In genomic region chr2:87469180-87470151, GRCh38 we compare ENCODE assay signal across 8 cellular contexts.
DNase-seq lines count a peak whose midpoint lies in the region; ATAC-seq and TF ChIP-seq lines count a peak whose summit lies in the region.
"Not testable (repeated sequence)": the region's sequence is repeated elsewhere in the genome, so short reads cannot be mapped to it uniquely, and the experiment has no call there.

No MANE protein-coding gene starts in this region.

- peak overlapping the region; percentile 52 for H3K4me3 Mint-ChIP-seq in osteocyte (ENCODE audit: unreplicated experiment)

- intact Hi-C loops in upper lobe of right lung (cut with DNase I), result not testable (repeated sequence)

- not testable (repeated sequence) for H3K27me3 ChIP-seq in SU-DHL-6 (ENCODE audit: low read length); upper lobe of right lung

- not testable (repeated sequence) for H3K9me3 ChIP-seq in SU-DHL-6 (ENCODE audit: insufficient read depth, low read length); upper lobe of right lung

- not testable (repeated sequence) for H3K27me3 Mint-ChIP-seq in osteocyte (ENCODE audit: unreplicated experiment)

- H3K4me3 ChIP-seq in SU-DHL-6 (ENCODE audit: insufficient read depth, low read length, poor library complexity, severe bottlenecking); fibroblast of villous mesenchyme (ENCODE audit: low read depth, low read length); upper lobe of right lung: not testable (repeated sequence)

- not testable (repeated sequence) for H2AFZ ChIP-seq in SU-DHL-6 (ENCODE audit: low read depth, low read length, severe bottlenecking)

- H3K27ac ChIP-seq in SU-DHL-6 (ENCODE audit: low read depth, low read length), result peak overlapping the region; percentile 45; the same call in 1 of the 2 replicates
- not testable (repeated sequence) for H3K27ac ChIP-seq in upper lobe of right lung

- H3K9me3 Mint-ChIP-seq in osteocyte (ENCODE audit: unreplicated experiment), result not testable (repeated sequence)

- in situ Hi-C loops in GM13977 (cut with MboI; ENCODE audit: low pct_unique_long_range_greater_than_20kb, low sequenced_read_pairs, unreplicated experiment), result not testable (repeated sequence)

- not testable (repeated sequence) for H3K9me2 ChIP-seq in SU-DHL-6 (replicated peaks; ENCODE audit: insufficient read depth, low read length)

- not testable (repeated sequence) for DNase-seq in GM13977 (ENCODE audit: low spot score); osteocyte (ENCODE audit: extremely low spot score, unreplicated experiment); upper lobe of right lung
- DNase-seq in activated naive CD4-positive, alpha-beta T cell treated with Interleukin-2 at 50 U/mL for 16 hours, result peak; percentile 67
- DNase-seq in fibroblast of villous mesenchyme (ENCODE audit: low read depth), result peak; percentile 48

- H3K9ac ChIP-seq in SU-DHL-6 (ENCODE audit: low read length), result not testable (repeated sequence)

- H3K4me1 Mint-ChIP-seq in osteocyte (ENCODE audit: unreplicated experiment), result peaks cover 31% of the 10 kb centered on the region

- H3K4me1 ChIP-seq in upper lobe of right lung, result not testable (repeated sequence)

- H3K36me3 ChIP-seq in SU-DHL-6 (ENCODE audit: low read length); upper lobe of right lung: not testable (repeated sequence)

- H3K79me2 ChIP-seq in SU-DHL-6 (ENCODE audit: insufficient read depth, low read length), result not testable (repeated sequence)

- not testable (repeated sequence) for H3K4me2 ChIP-seq in SU-DHL-6 (ENCODE audit: low read depth, low read length, poor library complexity, severe bottlenecking)

- not testable (repeated sequence) for H3K36me3 Mint-ChIP-seq in osteocyte (ENCODE audit: unreplicated experiment)

- not testable (repeated sequence) for H3F3A ChIP-seq in SU-DHL-6 (ENCODE audit: insufficient read depth)

- H3K27ac Mint-ChIP-seq in osteocyte (ENCODE audit: unreplicated experiment), result peak overlapping the region; percentile 97

- H4K20me1 ChIP-seq in SU-DHL-6 (ENCODE audit: low read depth, low read length), result not testable (repeated sequence)

- ATAC-seq in GM21723 (IDR thresholded peaks at IDR 0.05; ENCODE audit: unreplicated experiment), result peak; percentile 53
- peak; percentile 47 for ATAC-seq in HG03196 (IDR thresholded peaks at IDR 0.05; ENCODE audit: unreplicated experiment)
- ATAC-seq in upper lobe of right lung, result peak; percentile 58

- TF ChIP-seq CTCF in GM13977 (IDR thresholded peaks at IDR 0.05; ENCODE audit: extremely low read depth, insufficient read depth, missing control alignments) (peak; percentile 19), fibroblast of villous mesenchyme (IDR thresholded peaks at IDR 0.05; ENCODE audit: insufficient read depth, low read depth, low read length) (peak; percentile 18), osteocyte (IDR thresholded peaks at IDR 0.05) (peak; percentile 41)
- not testable (repeated sequence) for TF ChIP-seq CTCF in SU-DHL-6 (IDR thresholded peaks at IDR 0.05; ENCODE audit: insufficient read depth, low read length, poor library complexity, severe bottlenecking); upper lobe of right lung (IDR thresholded peaks at IDR 0.05)
